In the genomic region with DNA sequence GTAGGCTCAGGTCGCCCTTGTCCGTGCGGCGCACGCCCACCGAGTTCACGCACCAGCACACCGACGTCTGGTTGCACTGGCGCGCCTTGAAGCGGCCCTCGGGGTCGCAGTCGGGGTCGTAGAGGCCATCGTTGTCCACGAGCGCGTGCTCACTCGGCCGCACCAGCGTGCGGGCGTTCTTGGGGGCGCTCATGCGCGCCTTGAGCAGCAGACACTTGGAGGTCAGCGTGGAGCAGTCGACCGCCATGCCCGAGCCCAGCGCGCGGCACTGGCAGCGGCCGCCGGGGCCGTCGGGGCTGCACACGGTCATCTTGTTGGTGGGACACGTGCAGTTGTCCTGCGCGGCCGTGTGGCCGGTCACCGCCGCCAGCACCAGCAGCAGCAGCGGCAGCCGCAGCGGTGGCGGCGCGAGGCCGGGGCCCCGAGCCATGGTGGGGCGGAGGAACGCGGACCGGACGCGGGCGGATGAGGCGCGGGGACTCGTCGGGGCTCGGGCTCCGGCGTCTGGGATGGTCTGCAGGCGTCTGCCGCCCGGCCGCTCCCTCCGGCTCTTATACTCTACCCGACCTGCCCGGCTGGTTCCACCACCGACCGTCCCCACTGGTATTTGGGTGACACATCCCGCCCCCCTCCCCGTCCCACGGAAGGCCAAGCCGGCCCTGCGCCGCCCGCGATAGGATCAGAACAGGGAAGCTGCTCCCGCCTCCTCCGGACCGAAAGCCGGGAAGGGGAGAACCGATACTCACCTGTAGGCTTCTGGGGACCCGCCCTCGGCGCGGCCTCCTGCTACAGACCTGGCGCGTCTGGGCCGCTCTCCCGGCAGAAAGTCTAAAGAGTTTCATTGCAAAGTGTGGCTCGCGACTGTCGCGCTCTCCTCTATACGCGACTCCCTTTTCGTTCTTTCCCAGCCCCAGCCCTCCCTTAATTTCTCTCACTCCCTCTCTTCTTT, we compare ENCODE assay signal across 8 cellular contexts. TPM values are rescaled to one million over a fixed set of nuclear protein-coding genes. Genes with fewer than 3 reads are reported as not detected.
DNase-seq lines count a peak whose midpoint lies in the region; ATAC-seq and TF ChIP-seq lines count a peak whose summit lies in the region.

A gene with protein sequence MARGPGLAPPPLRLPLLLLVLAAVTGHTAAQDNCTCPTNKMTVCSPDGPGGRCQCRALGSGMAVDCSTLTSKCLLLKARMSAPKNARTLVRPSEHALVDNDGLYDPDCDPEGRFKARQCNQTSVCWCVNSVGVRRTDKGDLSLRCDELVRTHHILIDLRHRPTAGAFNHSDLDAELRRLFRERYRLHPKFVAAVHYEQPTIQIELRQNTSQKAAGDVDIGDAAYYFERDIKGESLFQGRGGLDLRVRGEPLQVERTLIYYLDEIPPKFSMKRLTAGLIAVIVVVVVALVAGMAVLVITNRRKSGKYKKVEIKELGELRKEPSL (minus strand): TSS at position 526 of the 949 bp plus-strand sequence. CDS start 96 bp downstream, at position 430.

- no peak within 1 kb of the TSS for H3K27ac Mint-ChIP-seq in nephron progenitor cell

- ATAC-seq in GM19397 (IDR thresholded peaks at IDR 0.05; ENCODE audit: unreplicated experiment): no peak

- peaks cover 16% of the 10 kb centered on the region for H3K9me3 Mint-ChIP-seq in nephron progenitor cell

- H3K36me3 ChIP-seq in BJ (ENCODE audit: control insufficient read depth, insufficient read depth, low read length) (no peaks in the 10 kb centered on the region), Peyer's patch (no peaks in the 10 kb centered on the region), esophagus squamous epithelium (peaks cover 0 to 8% (median 0%) of the 10 kb centered on the region in 3 donors)

- TF ChIP-seq CTCF in BJ (IDR thresholded peaks at IDR 0.05; ENCODE audit: insufficient read depth, low read depth, low read length) (no peak), Peyer's patch (IDR thresholded peaks at IDR 0.05) (no peak), esophagus squamous epithelium (IDR thresholded peaks at IDR 0.05) (peak in 1 of 6 experiments; percentile 9), nephron progenitor cell (IDR thresholded peaks at IDR 0.05) (no peak), GM20000 (IDR thresholded peaks at IDR 0.05; ENCODE audit: extremely low read depth, missing control alignments) (no peak)

- CTCF ChIA-PET in BJ (lab: Yijun Ruan, JAX): interaction anchor here (0.6 kb wide), 1 partner anchor 1181 kb away, joined by 3 read pairs; no protein-coding TSS in a partner anchor

- peaks cover 23% of the 10 kb centered on the region for H3K4me1 Mint-ChIP-seq in nephron progenitor cell

- WGBS in esophagus squamous epithelium, 2 donors: 16 to 30% methylated on average over 30 to 46 of the region's 107 CpGs

- DNase-seq in BJ (ENCODE audit: low read depth) (no peak), Peyer's patch (peak in 2 of 3 donors; percentile 52 to 62), esophagus squamous epithelium (lab: John Stamatoyannopoulos, UW) (no peak), nephron progenitor cell (peak; percentile 60), hepatic stellate cell (ENCODE audit: low spot score) (no peak), GM20000 (ENCODE audit: low spot score) (no peak), mesenteric fat pad (ENCODE audit: low spot score) (no peak)

- H3K4me1 ChIP-seq in Peyer's patch (peaks cover 0 to 15% (median 5%) of the 10 kb centered on the region in 4 donors), esophagus squamous epithelium (peaks cover 8 to 72% (median 9%) of the 10 kb centered on the region in 3 donors)

- peaks cover 78% of the 10 kb centered on the region for H3K27me3 Mint-ChIP-seq in nephron progenitor cell (ENCODE audit: low read depth, poor library complexity)

- H3K36me3 Mint-ChIP-seq in nephron progenitor cell (ENCODE audit: low read depth): no peaks in the 10 kb centered on the region

- H3K4me3 ChIP-seq in BJ (ENCODE audit: low read depth, low read length): peak within 1 kb of the TSS; percentile 20
- H3K4me3 ChIP-seq in Peyer's patch: peak within 1 kb of the TSS; percentile 25 to 55 (median 36)
- peak within 1 kb of the TSS; percentile 69 to 89 (median 79) for H3K4me3 ChIP-seq in esophagus squamous epithelium

- H3K9me3 ChIP-seq in Peyer's patch (no peaks in the 10 kb centered on the region), esophagus squamous epithelium (no peaks in the 10 kb centered on the region)

- intact Hi-C loops in esophagus squamous epithelium (cut with DNase I): no loop called here

- no peak for TF ChIP-seq POLR2A in Peyer's patch (IDR thresholded peaks at IDR 0.05)
- TF ChIP-seq POLR2A in esophagus squamous epithelium (IDR thresholded peaks at IDR 0.05): peak in 3 of 4 donors; percentile 6 to 94 (median 87)

- POLR2A ChIA-PET in BJ (lab: Charles Lee): no interaction called here

- H3K27ac ChIP-seq in Peyer's patch (peak within 1 kb of the TSS in 1 of 4 donors; percentile 5), esophagus squamous epithelium (peak within 1 kb of the TSS; percentile 93 to 99 (median 96))

- peak within 1 kb of the TSS; percentile 68 for H3K4me3 Mint-ChIP-seq in nephron progenitor cell

- peaks cover 28% of the 10 kb centered on the region for H3K27me3 ChIP-seq in BJ (ENCODE audit: control insufficient read depth, insufficient read depth, low read length)
- H3K27me3 ChIP-seq in Peyer's patch: peaks cover 0 to 22% of the 10 kb centered on the region in 2 donors
- H3K27me3 ChIP-seq in esophagus squamous epithelium: peaks cover 0 to 19% (median 0%) of the 10 kb centered on the region in 4 donors

RNA-seq across cellular contexts. Expression of the gene that starts here (rescaled TPM):
- 0.16 and 0.18 TPM in 2 replicates for polyA plus RNA-seq in BJ (2011; rRNA removed)
- 0.10 and 0.19 TPM in 2 replicates for polyA minus RNA-seq in BJ (2011; rRNA and poly(A)+ RNA removed)
- total RNA-seq in Peyer's patch: under 1 TPM in 2 of 4 donors, not detected in 2; 0.47 to 0.70 TPM
- total RNA-seq in esophagus squamous epithelium: 1,000 to 10,000 TPM in 1 of 4 donors, 100 to 1,000 TPM in 3; 565 to 1,522 (median 625) TPM
- 1.7 TPM for total RNA-seq in mesenteric fat pad

Comparison
In these comparisons a context has a peak if more than half of its experiments do, and no peak if none do; other contexts are left out.
1. RNA of the gene that starts here (total RNA-seq): 565 to 1,522 TPM in esophagus squamous epithelium; 1.7 TPM in mesenteric fat pad (single experiment) and 0.47 to 0.70 TPM in Peyer's patch; every median in the first group is over 100 times any median in the second.
2. Peak in DNase-seq and H3K4me3 ChIP-seq in Peyer's patch; RNA of the gene not detected or under 1 TPM.
3. H3K4me3 ChIP-seq: peak in every context shown above with its lines; median percentile 79 in esophagus squamous epithelium; 36 in Peyer's patch; 20 in BJ.
4. POLR2A ChIP-seq: peak in esophagus squamous epithelium (3 of 4); none in Peyer's patch (0 of 2).